ENCODE assay signal across 8 cellular contexts in the genomic region with DNA sequence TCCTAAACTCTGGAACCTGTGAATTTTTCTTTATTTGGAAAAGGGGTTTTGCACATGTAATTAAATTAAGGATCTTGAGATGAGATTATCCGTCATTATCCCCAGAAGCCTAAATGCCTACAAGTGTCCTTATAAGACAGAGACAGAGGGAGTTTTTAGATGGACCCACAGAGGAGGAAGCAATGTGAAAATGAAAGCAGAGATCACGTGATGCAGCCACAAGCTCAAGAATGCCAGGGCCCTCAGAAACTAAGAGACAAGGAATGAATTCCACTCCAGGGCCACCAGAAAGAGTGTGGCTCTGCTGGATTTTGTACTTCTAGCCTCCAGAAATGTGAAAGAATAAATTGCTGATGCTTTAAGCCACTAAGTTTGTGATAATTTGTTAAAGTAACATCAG.
DNase-seq lines count a peak whose midpoint lies in the region; ATAC-seq, FAIRE-seq and TF ChIP-seq lines count a peak whose summit lies in the region.

No MANE protein-coding gene starts in this region.

- TF ChIP-seq POLR2A in GM12892 (IDR thresholded peaks at IDR 0.05; ENCODE audit: low read depth, low read length), result no peak

- peak; percentile 11 for DNase-seq in Caki2 (ENCODE audit: low read depth)
- DNase-seq in NCI-H82 (lab: John Stamatoyannopoulos, UW), result peak; percentile 91
- DNase-seq in fibroblast of mammary gland (ENCODE audit: low read depth), result peak; percentile 51
- peak; percentile 66 for DNase-seq in putamen (ENCODE audit: low spot score)
- DNase-seq in GM12892 (ENCODE audit: insufficient read length), result no peak

- in situ Hi-C loops in Caki2 (cut with HindIII; ENCODE audit: low pct_unique_long_range_greater_than_20kb, low sequenced_read_pairs), result no loop called here

- TF ChIP-seq CTCF in fibroblast of mammary gland (conservative IDR thresholded peaks at IDR 0.05; ENCODE audit: control insufficient read depth, insufficient read depth, low read depth, low read length), result no peak

- ATAC-seq in GM21526 (IDR thresholded peaks at IDR 0.05; ENCODE audit: low FRiP score, unreplicated experiment) (peak; percentile 73), HG02571 (IDR thresholded peaks at IDR 0.05; ENCODE audit: unreplicated experiment) (no peak), HG03196 (IDR thresholded peaks at IDR 0.05; ENCODE audit: unreplicated experiment) (no peak)

- H3K4me3 ChIP-seq in fibroblast of mammary gland (ENCODE audit: control insufficient read depth, low read depth, low read length), result no peak overlapping the region

- FAIRE-seq in GM12892 (lab: Jason Lieb, UNC), result no peak
